Comparison of ENCODE assay signal across 18 cellular contexts in the genomic region with DNA sequence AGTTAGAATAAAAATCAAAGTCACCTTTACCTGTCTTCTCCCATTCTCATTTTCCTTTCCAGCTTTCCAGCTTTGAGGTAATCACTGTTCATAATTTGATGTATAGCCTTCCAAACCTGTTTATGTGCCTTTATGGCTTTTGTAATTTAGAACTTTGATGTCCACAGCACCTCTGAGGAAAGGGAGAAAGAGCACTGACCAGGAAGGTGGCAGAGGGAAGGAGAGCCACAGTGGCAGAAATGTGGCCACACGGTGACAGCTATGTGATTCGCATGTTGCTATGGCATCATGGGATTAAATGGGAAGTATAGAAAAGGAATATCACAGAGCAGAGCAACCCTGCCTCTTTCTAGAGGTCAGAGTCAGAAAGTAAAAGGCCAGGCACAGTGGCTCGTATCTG.
"Had no signal": no experiment of that assay in that cellular context is flagged by ENCODE, and none has a peak within 500 bp of the region (broad histone marks: within the 10 kb centered on the region; RNA-seq: fewer than 3 reads in every experiment).

No MANE protein-coding gene starts in this region.

- H3K4me1 ChIP-seq: gastrocnemius medialis, psoas muscle had no signal

- H3K27ac Mint-ChIP-seq: nephron progenitor cell had no signal

- ATAC-seq: gastrocnemius medialis, heart right ventricle, left lobe of liver, psoas muscle, sciatic nerve had no signal

- H3K9me3 ChIP-seq: gastrocnemius medialis, heart right ventricle, psoas muscle had no signal

- H3K9me3 Mint-ChIP-seq: nephron progenitor cell had no signal

- H3K4me1 Mint-ChIP-seq: nephron progenitor cell had no signal

- H3K27me3 ChIP-seq: gastrocnemius medialis, heart right ventricle had no signal

- H3K4me3 ChIP-seq: gastrocnemius medialis, heart right ventricle, psoas muscle had no signal

- DNase-seq: activated CD4-positive, alpha-beta T cell treated with anti-CD3 and anti-CD28 coated beads for 1 hour; activated CD8-positive, alpha-beta memory T cell treated with anti-CD3 and anti-CD28 coated beads for 24 hours; activated effector memory CD4-positive, alpha-beta T cell treated with anti-CD3 and anti-CD28 coated beads, Interleukin-2, amount 50 U/mL, for 16 hours; caudate nucleus; cortex of kidney; effector CD8-positive, alpha-beta T cell; gastrocnemius medialis; heart right ventricle; islet precursor cell; mammary epithelial cell; nephron progenitor cell; psoas muscle; stimulated activated CD4-positive, alpha-beta T cell treated with anti-CD3 and anti-CD28 coated beads, Interleukin-2, amount 100 ng/mL, for 24 hours; stimulated activated naive CD4-positive, alpha-beta T cell treated with Interleukin-2 at 50 U/mL for 16 hours; trophoblast cell had no signal

- H3K27ac ChIP-seq: epithelial cell of prostate, gastrocnemius medialis, heart right ventricle, psoas muscle had no signal

- H3K4me3 Mint-ChIP-seq: nephron progenitor cell had no signal
